ENCODE assay signal across 27 cellular contexts in genomic region chr21:30842990-30843389, GRCh38. TPM values are rescaled to one million over a fixed set of nuclear protein-coding genes. Genes with fewer than 3 reads are reported as not detected.
"Had no signal": no experiment of that assay in that cellular context is flagged by ENCODE, and none has a peak within 500 bp of the region (broad histone marks: within the 10 kb centered on the region; RNA-seq: fewer than 3 reads in every experiment).

No MANE protein-coding gene starts in this region.

- H3K4me1 ChIP-seq: spleen had no signal

- DNase-seq: activated CD4-positive, alpha-beta memory T cell treated with anti-CD3 and anti-CD28 coated beads for 36 hours; activated CD4-positive, alpha-beta T cell treated with anti-CD3 and anti-CD28 coated beads for 48 hours; activated gamma-delta T cell treated with Interleukin-2 at 50 U/mL for 16 hours; aorta; effector CD4-positive, alpha-beta T cell; hypothalamus; left ventricle myocardium superior; posterior cingulate gyrus; spleen; stimulated activated CD4-positive, alpha-beta T cell treated with anti-CD3 and anti-CD28 coated beads, Interleukin-4, amount 100 ng/mL, for 1 hour; stimulated activated naive CD4-positive, alpha-beta T cell; T-helper 2 cell had no signal

- H3K4me3 Mint-ChIP-seq: activated CD4-positive, alpha-beta memory T cell treated with anti-CD3 and anti-CD28 coated beads for 36 hours; activated naive CD4-positive, alpha-beta T cell treated with anti-CD3 and anti-CD28 coated beads, Interleukin-2, amount 50 U/mL, for 24 hours; brain; dendritic cell treated with granulocyte-macrophage colony-stimulating factor and Interleukin-4, amounts not matched to agents 40 ng/mL and 50 ng/mL, for 4 days had no signal

- H3K9me3 ChIP-seq: spleen had no signal

- H3K9me3 Mint-ChIP-seq: activated CD4-positive, alpha-beta memory T cell treated with anti-CD3 and anti-CD28 coated beads for 36 hours; dendritic cell treated with granulocyte-macrophage colony-stimulating factor and Interleukin-4, amounts not matched to agents 40 ng/mL and 50 ng/mL, for 4 days had no signal

- H3K27ac ChIP-seq: spleen had no signal

- H3K27me3 Mint-ChIP-seq: brain; dendritic cell treated with granulocyte-macrophage colony-stimulating factor and Interleukin-4, amounts not matched to agents 40 ng/mL and 50 ng/mL, for 4 days had no signal

- H3K36me3 ChIP-seq: spleen had no signal

- H3K4me3 ChIP-seq: spleen had no signal

- H3K27me3 ChIP-seq: spleen had no signal

- H3K36me3 Mint-ChIP-seq: activated CD4-positive, alpha-beta memory T cell treated with anti-CD3 and anti-CD28 coated beads for 36 hours; activated naive CD4-positive, alpha-beta T cell treated with anti-CD3 and anti-CD28 coated beads, Interleukin-2, amount 50 U/mL, for 24 hours; brain had no signal

- ATAC-seq: esophagus mucosa, left ventricle myocardium superior had no signal

- H3K4me1 Mint-ChIP-seq: activated naive CD4-positive, alpha-beta T cell treated with anti-CD3 and anti-CD28 coated beads, Interleukin-2, amount 50 U/mL, for 24 hours; brain had no signal

- H3K27ac Mint-ChIP-seq: activated CD4-positive, alpha-beta memory T cell treated with anti-CD3 and anti-CD28 coated beads for 36 hours; activated naive CD4-positive, alpha-beta T cell treated with anti-CD3 and anti-CD28 coated beads, Interleukin-2, amount 50 U/mL, for 24 hours; brain; dendritic cell treated with granulocyte-macrophage colony-stimulating factor and Interleukin-4, amounts not matched to agents 40 ng/mL and 50 ng/mL, for 4 days had no signal

RNA-seq across cellular contexts. Expression of gene KRTAP7-1, which starts 13.4 kb away (rescaled TPM):
- total RNA-seq: activated CD4-positive, alpha-beta memory T cell treated with anti-CD3 and anti-CD28 coated beads for 36 hours; aorta; cardiac septum; chondrocyte; endothelial cell of umbilical vein; esophagus mucosa; frontal cortex; left ventricle myocardium superior; mononuclear cell; omental fat pad; renal cortical epithelial cell; spleen; subcutaneous adipose tissue; ureter had no signal
- polyA plus RNA-seq: adipose tissue, aorta, endothelial cell of umbilical vein, neural cell, spleen had no signal

RNA-seq across cellular contexts. Expression of gene KRTAP8-1, which starts 29.9 kb away (rescaled TPM):
- total RNA-seq: activated CD4-positive, alpha-beta memory T cell treated with anti-CD3 and anti-CD28 coated beads for 36 hours; aorta; cardiac septum; chondrocyte; endothelial cell of umbilical vein; esophagus mucosa; frontal cortex; left ventricle myocardium superior; mononuclear cell; omental fat pad; renal cortical epithelial cell; spleen; subcutaneous adipose tissue; ureter had no signal
- polyA plus RNA-seq: adipose tissue, aorta, endothelial cell of umbilical vein, neural cell, spleen had no signal

RNA-seq across cellular contexts. Expression of gene KRTAP11-1, which starts 38.4 kb away (rescaled TPM):
- total RNA-seq: activated CD4-positive, alpha-beta memory T cell treated with anti-CD3 and anti-CD28 coated beads for 36 hours; aorta; cardiac septum; chondrocyte; endothelial cell of umbilical vein; esophagus mucosa; frontal cortex; left ventricle myocardium superior; mononuclear cell; omental fat pad; renal cortical epithelial cell; spleen; subcutaneous adipose tissue; ureter had no signal
- polyA plus RNA-seq: aorta, endothelial cell of umbilical vein, neural cell, spleen had no signal
